ENCODE assay signal across 8 cellular contexts in genomic region chr11:14499560-14500180, GRCh38. TPM values are rescaled to one million over a fixed set of nuclear protein-coding genes. Genes with fewer than 3 reads are reported as not detected.
DNase-seq lines count a peak whose midpoint lies in the region; ATAC-seq and FAIRE-seq lines count a peak whose summit lies in the region.

A gene with protein sequence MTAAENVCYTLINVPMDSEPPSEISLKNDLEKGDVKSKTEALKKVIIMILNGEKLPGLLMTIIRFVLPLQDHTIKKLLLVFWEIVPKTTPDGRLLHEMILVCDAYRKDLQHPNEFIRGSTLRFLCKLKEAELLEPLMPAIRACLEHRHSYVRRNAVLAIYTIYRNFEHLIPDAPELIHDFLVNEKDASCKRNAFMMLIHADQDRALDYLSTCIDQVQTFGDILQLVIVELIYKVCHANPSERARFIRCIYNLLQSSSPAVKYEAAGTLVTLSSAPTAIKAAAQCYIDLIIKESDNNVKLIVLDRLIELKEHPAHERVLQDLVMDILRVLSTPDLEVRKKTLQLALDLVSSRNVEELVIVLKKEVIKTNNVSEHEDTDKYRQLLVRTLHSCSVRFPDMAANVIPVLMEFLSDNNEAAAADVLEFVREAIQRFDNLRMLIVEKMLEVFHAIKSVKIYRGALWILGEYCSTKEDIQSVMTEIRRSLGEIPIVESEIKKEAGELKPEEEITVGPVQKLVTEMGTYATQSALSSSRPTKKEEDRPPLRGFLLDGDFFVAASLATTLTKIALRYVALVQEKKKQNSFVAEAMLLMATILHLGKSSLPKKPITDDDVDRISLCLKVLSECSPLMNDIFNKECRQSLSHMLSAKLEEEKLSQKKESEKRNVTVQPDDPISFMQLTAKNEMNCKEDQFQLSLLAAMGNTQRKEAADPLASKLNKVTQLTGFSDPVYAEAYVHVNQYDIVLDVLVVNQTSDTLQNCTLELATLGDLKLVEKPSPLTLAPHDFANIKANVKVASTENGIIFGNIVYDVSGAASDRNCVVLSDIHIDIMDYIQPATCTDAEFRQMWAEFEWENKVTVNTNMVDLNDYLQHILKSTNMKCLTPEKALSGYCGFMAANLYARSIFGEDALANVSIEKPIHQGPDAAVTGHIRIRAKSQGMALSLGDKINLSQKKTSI (minus strand): TSS chr11:14499811. CDS start chr11:14498928, 883 bp downstream.

- POLR2A ChIA-PET in naive thymus-derived CD4-positive, alpha-beta T cell (lab: Charles Lee): interaction anchor here (0.6 to 4.3 kb wide), 13 partner anchors 10 to 406 kb away, joined by 3 to 22 read pairs (median 5); partner anchors contain the start of genes CYP2R1, PDE3B and PSMA1

- H3K27ac Mint-ChIP-seq in activated T-cell treated with anti-CD3 and anti-CD28 coated beads, Interleukin-2, amount 50 U/mL, for 72 hours: peak within 1 kb of the TSS; percentile 99
- peak within 1 kb of the TSS; percentile 87 to 98 (median 94) for H3K27ac Mint-ChIP-seq in naive thymus-derived CD4-positive, alpha-beta T cell
- H3K27ac Mint-ChIP-seq in stimulated activated naive B cell treated with anti-CD40 and anti-IgM and Interleukin-4, amounts not matched to agents 10 μg/mL and 1 μg/mL and 100 μg/mL, for 72 hours: peak within 1 kb of the TSS; percentile 99

- no peaks in the 10 kb centered on the region for H3K9me3 ChIP-seq in KOPT-K1 (ENCODE audit: insufficient read depth, low read length, poor library complexity, severe bottlenecking)
- H3K9me3 ChIP-seq in naive thymus-derived CD4-positive, alpha-beta T cell (ENCODE audit: control insufficient read depth in 2 of 3, low read length in 3 of 3): no peaks in the 10 kb centered on the region

- H3K4me3 Mint-ChIP-seq in activated T-cell treated with anti-CD3 and anti-CD28 coated beads, Interleukin-2, amount 50 U/mL, for 72 hours: peak within 1 kb of the TSS; percentile 95 to 100
- peak within 1 kb of the TSS; percentile 79 to 98 (median 92) for H3K4me3 Mint-ChIP-seq in naive thymus-derived CD4-positive, alpha-beta T cell
- peak within 1 kb of the TSS; percentile 93 to 99 for H3K4me3 Mint-ChIP-seq in stimulated activated naive B cell treated with anti-CD40 and anti-IgM and Interleukin-4, amounts not matched to agents 10 μg/mL and 1 μg/mL and 100 μg/mL, for 72 hours

- CTCF ChIA-PET in naive thymus-derived CD4-positive, alpha-beta T cell (lab: Charles Lee): interaction anchor here (0.6 to 1.9 kb wide), 2 partner anchors 408 to 505 kb away, joined by 3 to 4 read pairs; no protein-coding TSS in a partner anchor

- H3K27me3 ChIP-seq in naive thymus-derived CD4-positive, alpha-beta T cell (ENCODE audit: control insufficient read depth in 2 of 2, insufficient read depth in 2 of 2, low read length in 2 of 2): no peaks in the 10 kb centered on the region

- peaks cover 0 to 21% of the 10 kb centered on the region in 2 donors for H3K4me1 ChIP-seq in naive thymus-derived CD4-positive, alpha-beta T cell (ENCODE audit: control insufficient read depth in 2 of 2, insufficient read depth in 2 of 2, low read length in 2 of 2)

- H3K27ac ChIP-seq in KOPT-K1 (ENCODE audit: low read depth, low read length, poor library complexity, severe bottlenecking): peak within 1 kb of the TSS; percentile 93
- H3K27ac ChIP-seq in naive thymus-derived CD4-positive, alpha-beta T cell (ENCODE audit: low read depth, low read length): peak within 1 kb of the TSS; percentile 91

- peaks cover 55% of the 10 kb centered on the region for H3K36me3 ChIP-seq in KOPT-K1 (ENCODE audit: insufficient read depth, low read length)
- H3K36me3 ChIP-seq in naive thymus-derived CD4-positive, alpha-beta T cell (ENCODE audit: control insufficient read depth in 2 of 3, insufficient read depth in 3 of 3, low read length in 3 of 3): peaks cover 7 to 32% (median 16%) of the 10 kb centered on the region in 3 experiments

- no peaks in the 10 kb centered on the region for H3K9me3 Mint-ChIP-seq in activated T-cell treated with anti-CD3 and anti-CD28 coated beads, Interleukin-2, amount 50 U/mL, for 72 hours
- peaks cover 0 to 3% (median 0%) of the 10 kb centered on the region in 11 donors for H3K9me3 Mint-ChIP-seq in naive thymus-derived CD4-positive, alpha-beta T cell
- H3K9me3 Mint-ChIP-seq in stimulated activated naive B cell treated with anti-CD40 and anti-IgM and Interleukin-4, amounts not matched to agents 10 μg/mL and 1 μg/mL and 100 μg/mL, for 72 hours: no peaks in the 10 kb centered on the region

- intact Hi-C loops in naive thymus-derived CD4-positive, alpha-beta T cell (cut with micrococcal nuclease): loop anchor here (1.0 to 5.0 kb wide), 11 partner anchors 21 to 1037 kb away; partner anchors contain the start of genes PSMA1 (in 2 of the 2), BTBD10 (in 1 of the 2), PDE3B (in 1 of the 2) and RRAS2 (in 1 of the 2)

- peak; percentile 24 for FAIRE-seq in RCC 7860 (lab: Jason Lieb, UNC)

- peaks cover 14 to 26% of the 10 kb centered on the region in 2 donors for H3K36me3 Mint-ChIP-seq in activated T-cell treated with anti-CD3 and anti-CD28 coated beads, Interleukin-2, amount 50 U/mL, for 72 hours (ENCODE audit: insufficient read depth in 2 of 2)
- peaks cover 12 to 30% (median 26%) of the 10 kb centered on the region in 5 donors for H3K36me3 Mint-ChIP-seq in naive thymus-derived CD4-positive, alpha-beta T cell
- peaks cover 13 to 19% of the 10 kb centered on the region in 2 donors for H3K36me3 Mint-ChIP-seq in stimulated activated naive B cell treated with anti-CD40 and anti-IgM and Interleukin-4, amounts not matched to agents 10 μg/mL and 1 μg/mL and 100 μg/mL, for 72 hours

- H3K4me1 Mint-ChIP-seq in activated T-cell treated with anti-CD3 and anti-CD28 coated beads, Interleukin-2, amount 50 U/mL, for 72 hours (ENCODE audit: low read depth): peaks cover 49% of the 10 kb centered on the region
- peaks cover 27 to 54% (median 47%) of the 10 kb centered on the region in 7 donors for H3K4me1 Mint-ChIP-seq in naive thymus-derived CD4-positive, alpha-beta T cell
- peaks cover 16 to 32% of the 10 kb centered on the region in 2 donors for H3K4me1 Mint-ChIP-seq in stimulated activated naive B cell treated with anti-CD40 and anti-IgM and Interleukin-4, amounts not matched to agents 10 μg/mL and 1 μg/mL and 100 μg/mL, for 72 hours

- H3K4me3 ChIP-seq in naive thymus-derived CD4-positive, alpha-beta T cell (ENCODE audit: low read length): peak within 1 kb of the TSS; percentile 70

- DNase-seq in DMS79 (lab: John Stamatoyannopoulos, UW): peak; percentile 81
- DNase-seq in RCC 7860 (ENCODE audit: low spot score): peak; percentile 85
- peak; percentile 94 for DNase-seq in activated T-cell treated with anti-CD3 and anti-CD28 coated beads, Interleukin-2, amount 50 U/mL, for 72 hours
- DNase-seq in fibroblast of gingiva (ENCODE audit: low read depth): peak; percentile 94
- peak; percentile 82 to 94 (median 92) for DNase-seq in naive thymus-derived CD4-positive, alpha-beta T cell
- peak; percentile 89 for DNase-seq in stimulated activated naive B cell treated with anti-CD40 and anti-IgM and Interleukin-4, amounts not matched to agents 10 μg/mL and 1 μg/mL and 100 μg/mL, for 72 hours

- peak; percentile 86 for ATAC-seq in GM21786 (IDR thresholded peaks at IDR 0.05; ENCODE audit: unreplicated experiment)
- ATAC-seq in activated T-cell treated with anti-CD3 and anti-CD28 coated beads, Interleukin-2, amount 50 U/mL, for 72 hours (replicated peaks in 1 of 2): peak; percentile 98
- peak; percentile 99 for ATAC-seq in naive thymus-derived CD4-positive, alpha-beta T cell
- peak; percentile 96 to 97 for ATAC-seq in stimulated activated naive B cell treated with anti-CD40 and anti-IgM and Interleukin-4, amounts not matched to agents 10 μg/mL and 1 μg/mL and 100 μg/mL, for 72 hours (replicated peaks)

- H3K27me3 Mint-ChIP-seq in activated T-cell treated with anti-CD3 and anti-CD28 coated beads, Interleukin-2, amount 50 U/mL, for 72 hours (ENCODE audit: low read depth): no peaks in the 10 kb centered on the region
- no peaks in the 10 kb centered on the region for H3K27me3 Mint-ChIP-seq in naive thymus-derived CD4-positive, alpha-beta T cell
- H3K27me3 Mint-ChIP-seq in stimulated activated naive B cell treated with anti-CD40 and anti-IgM and Interleukin-4, amounts not matched to agents 10 μg/mL and 1 μg/mL and 100 μg/mL, for 72 hours: no peaks in the 10 kb centered on the region

RNA-seq across cellular contexts. Expression of the gene that starts here (rescaled TPM):
- 100 to 1,000 TPM; 136 to 144 TPM for total RNA-seq in activated T-cell treated with anti-CD3 and anti-CD28 coated beads, Interleukin-2, amount 50 U/mL, for 72 hours
- total RNA-seq in naive thymus-derived CD4-positive, alpha-beta T cell: 100 to 1,000 TPM in 1 of 5 experiments, 10 to 100 TPM in 4; 73.4 to 102 (median 75.9) TPM
- polyA plus RNA-seq in naive thymus-derived CD4-positive, alpha-beta T cell: 10 to 100 TPM; 57.8 to 81.2 TPM

Comparison
In these comparisons a context has a peak if more than half of its experiments do, and no peak if none do; other contexts are left out.
1. Peak in every context shown above with its lines: DNase-seq, ATAC-seq, H3K4me3 ChIP-seq and H3K27ac ChIP-seq.